Comparison of ENCODE assay signal across 8 cellular contexts in genomic region chr14:102592969-102593840, GRCh38.
DNase-seq lines count a peak whose midpoint lies in the region; FAIRE-seq and TF ChIP-seq lines count a peak whose summit lies in the region.

No MANE protein-coding gene starts in this region.

- no peak for FAIRE-seq in HTR-8/SVneo (lab: Jason Lieb, UNC)

- peak overlapping the region; percentile 22 for H3K9ac ChIP-seq in muscle layer of colon (ENCODE audit: low read length)

- H3K27ac ChIP-seq in muscle layer of colon (ENCODE audit: low read depth, low read length), result peak overlapping the region; percentile 71

- peaks cover 25% of the 10 kb centered on the region for H3K4me1 ChIP-seq in muscle layer of colon (ENCODE audit: insufficient read depth, low read length)

- CTCF ChIA-PET in GM10248 (lab: Yijun Ruan, JAX), result interaction anchor here (1.4 to 4.3 kb wide), 9 partner anchors 8 to 102 kb away, joined by 3 to 79 read pairs (median 15); no protein-coding TSS in a partner anchor

- peak; percentile 1 for TF ChIP-seq CTCF in GM10248 (IDR thresholded peaks at IDR 0.05; ENCODE audit: control extremely low read depth, extremely low read depth, low read depth, missing control alignments)

- no peaks in the 10 kb centered on the region for H3K9me3 ChIP-seq in muscle layer of colon (ENCODE audit: low read length)

- peak; percentile 55 for DNase-seq in GM10248 (ENCODE audit: extremely low spot score)
- DNase-seq in HCEC 1CT, result peak; percentile 45
- peak; percentile 40 for DNase-seq in NCI-H1092 treated with DMSO at 0.1 percent for 48 hours (lab: John Stamatoyannopoulos, UW)
- peak; percentile 60 for DNase-seq in activated CD8-positive, alpha-beta memory T cell treated with anti-CD3 and anti-CD28 coated beads, Interleukin-2, amount 50 U/mL, for 4 hours
- peak; percentile 38 for DNase-seq in epidermal melanocyte (ENCODE audit: insufficient read length, low spot score)
- DNase-seq in stimulated activated CD8-positive, alpha-beta memory T cell treated with anti-CD3 and anti-CD28 coated beads, Interleukin-7, amount 100 ng/mL, for 4 hours (ENCODE audit: low read depth in 2 of 2), result peak; percentile 12 to 60
- DNase-seq in HTR-8/SVneo (ENCODE audit: insufficient read length, low spot score), result no peak

- H3K36me3 ChIP-seq in muscle layer of colon (ENCODE audit: insufficient read depth, low read length), result no peaks in the 10 kb centered on the region

- POLR2A ChIA-PET in GM10248 (lab: Yijun Ruan, JAX), result interaction anchor here (0.6 kb wide), 1 partner anchor 13 kb away, joined by 3 read pairs; no protein-coding TSS in a partner anchor

- no peaks in the 10 kb centered on the region for H3K27me3 ChIP-seq in muscle layer of colon (ENCODE audit: control insufficient read depth in 1 of 2, insufficient read depth in 2 of 2, low read length in 2 of 2)

- peak overlapping the region; percentile 58 to 88 for H3K4me3 ChIP-seq in muscle layer of colon (ENCODE audit: low read depth in 1 of 2, low read length in 2 of 2)
